ENCODE assay signal across 6 cellular contexts in the genomic region with DNA sequence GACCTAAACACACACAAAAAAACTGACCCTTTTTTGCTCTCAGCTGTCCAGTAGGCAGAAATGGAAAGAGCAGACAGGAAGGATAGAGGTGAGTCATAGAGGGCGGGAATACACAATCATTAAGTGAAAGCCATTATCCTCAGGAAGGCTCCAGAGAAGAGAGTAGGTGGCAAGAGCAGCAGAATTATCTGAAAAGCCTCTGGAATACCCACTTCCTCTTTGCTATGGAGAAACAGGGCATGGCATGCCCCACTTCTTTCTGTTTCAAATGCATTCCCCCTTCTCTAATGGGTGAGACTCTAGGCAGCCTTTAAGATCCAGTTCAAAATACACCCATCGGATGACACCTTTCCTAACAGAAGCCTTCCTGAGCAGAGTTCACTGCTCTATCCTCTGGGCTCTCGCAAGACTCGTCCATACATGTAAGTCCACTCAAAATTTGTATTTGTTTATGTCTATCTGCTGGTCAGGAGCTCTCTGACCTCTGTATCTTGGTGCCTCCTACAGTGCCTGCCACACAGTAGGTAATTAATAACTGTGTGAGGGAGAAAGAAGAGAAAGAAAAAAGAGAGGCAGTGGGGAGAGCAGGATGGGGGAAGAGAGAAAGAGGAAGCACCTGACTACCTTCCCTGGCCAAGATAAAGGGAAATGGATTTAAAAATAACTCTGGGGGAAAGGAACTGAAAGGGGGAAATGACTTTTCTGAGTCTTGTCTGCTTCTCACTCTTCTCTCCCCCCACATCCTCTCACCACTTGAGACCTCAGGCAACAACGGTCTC. TPM values are rescaled to one million over a fixed set of nuclear protein-coding genes. Genes with fewer than 3 reads are reported as not detected.
A peak's percentile ranks its signal among the peaks of the same experiment; 100 is the strongest.
DNase-seq lines count a peak whose midpoint lies in the region; ATAC-seq, FAIRE-seq and TF ChIP-seq lines count a peak whose summit lies in the region.

No MANE protein-coding gene starts in this region.

- ATAC-seq in GM19372 (IDR thresholded peaks at IDR 0.05; ENCODE audit: low read depth, unreplicated experiment) (peak; percentile 63), gastrocnemius medialis (no peak)

- H3K9me3 ChIP-seq in AG04450 (ENCODE audit: control insufficient read depth, insufficient read depth, low read length) (no peaks in the 10 kb centered on the region; the same call in 1 of the 2 replicates), gastrocnemius medialis (no peaks in the 10 kb centered on the region), sigmoid colon (no peaks in the 10 kb centered on the region)

- TF ChIP-seq POLR2A in gastrocnemius medialis (IDR thresholded peaks at IDR 0.05), result no peak
- TF ChIP-seq POLR2A in sigmoid colon (IDR thresholded peaks at IDR 0.05), result no peak

- CTCF ChIA-PET in AG04450 (lab: Charles Lee), result interaction anchor here (0.5 to 3.9 kb wide), 3 partner anchors 12 to 51 kb away, joined by 5 to 45 read pairs (median 11); no protein-coding TSS in a partner anchor

- H3K36me3 Mint-ChIP-seq in IgD-negative memory B cell, result no peaks in the 10 kb centered on the region

- TF ChIP-seq EP300 in sigmoid colon (IDR thresholded peaks at IDR 0.05), result no peak

- H3K4me3 ChIP-seq in AG04450 (ENCODE audit: low read depth, low read length), result no peak overlapping the region
- H3K4me3 ChIP-seq in bronchial epithelial cell (ENCODE audit: low read depth, low read length), result no peak overlapping the region
- H3K4me3 ChIP-seq in gastrocnemius medialis, result no peak overlapping the region
- H3K4me3 ChIP-seq in sigmoid colon, result no peak overlapping the region

- 40 to 59% methylated on average over 5 of the region's 5 CpGs for WGBS in sigmoid colon, 2 donors

- H3K36me3 ChIP-seq in bronchial epithelial cell (ENCODE audit: control insufficient read depth, insufficient read depth, low read length) (no peaks in the 10 kb centered on the region), gastrocnemius medialis (no peaks in the 10 kb centered on the region), sigmoid colon (no peaks in the 10 kb centered on the region)

- H3K27me3 ChIP-seq in AG04450 (ENCODE audit: control insufficient read depth, insufficient read depth, low read length) (no peaks in the 10 kb centered on the region), bronchial epithelial cell (ENCODE audit: control insufficient read depth, insufficient read depth, low read length) (no peaks in the 10 kb centered on the region), gastrocnemius medialis (no peaks in the 10 kb centered on the region), sigmoid colon (no peaks in the 10 kb centered on the region)

- peaks cover 21 to 33% of the 10 kb centered on the region in 2 donors for H3K4me1 ChIP-seq in gastrocnemius medialis
- no peaks in the 10 kb centered on the region for H3K4me1 ChIP-seq in sigmoid colon

- peak overlapping the region; percentile 68 to 91 (median 84) for H3K27ac Mint-ChIP-seq in IgD-negative memory B cell

- no peaks in the 10 kb centered on the region for H3K9me3 Mint-ChIP-seq in IgD-negative memory B cell

- no peak overlapping the region for H3K27ac ChIP-seq in AG04450 (ENCODE audit: low read depth, low read length)
- peak overlapping the region; percentile 2 to 46 (median 40) for H3K27ac ChIP-seq in gastrocnemius medialis
- peak overlapping the region in 1 of 4 donors; percentile 4 for H3K27ac ChIP-seq in sigmoid colon

- in situ Hi-C loops in gastrocnemius medialis (cut with MboI; ENCODE audit: low sequenced_read_pairs in 4 of 4), result no loop called here

- POLR2A ChIA-PET in AG04450 (lab: Yijun Ruan, JAX), result interaction anchor here (0.6 kb wide), 1 partner anchor 260 kb away, joined by 4 read pairs; no protein-coding TSS in a partner anchor

- FAIRE-seq in bronchial epithelial cell (lab: Jason Lieb, UNC), result no peak

- DNase-seq in AG04450 (ENCODE audit: low read depth, low spot score), result peak; percentile 16
- DNase-seq in bronchial epithelial cell (ENCODE audit: low read depth), result peak; percentile 70
- DNase-seq in gastrocnemius medialis, result no peak
- no peak for DNase-seq in sigmoid colon

- H3K4me3 Mint-ChIP-seq in IgD-negative memory B cell, result peak overlapping the region; percentile 41 to 91 (median 73)

- no peaks in the 10 kb centered on the region for H3K27me3 Mint-ChIP-seq in IgD-negative memory B cell

- peaks cover 20 to 36% (median 30%) of the 10 kb centered on the region in 3 donors for H3K4me1 Mint-ChIP-seq in IgD-negative memory B cell

- TF ChIP-seq CTCF in AG04450 (IDR thresholded peaks at IDR 0.05; ENCODE audit: low read depth, low read length) (no peak), bronchial epithelial cell (IDR thresholded peaks at IDR 0.05; ENCODE audit: insufficient read depth, low read length, severe bottlenecking) (no peak), gastrocnemius medialis (IDR thresholded peaks at IDR 0.05 in 4 of 5, conservative IDR thresholded peaks at IDR 0.05 in 1 of 5) (no peak), sigmoid colon (IDR thresholded peaks at IDR 0.05) (no peak)

- intact Hi-C loops in gastrocnemius medialis (cut with DNase I; ENCODE audit: low total_unique reads) (no loop called here), sigmoid colon (cut with DNase I) (no loop called here)

RNA-seq across cellular contexts. Expression of a gene that starts 8.5 kb away (rescaled TPM):
- polyA plus RNA-seq in AG04450 (2011; rRNA removed), result 0.06 and 0.09 TPM in 2 replicates
- 0.09 TPM in 2 replicates for polyA minus RNA-seq in AG04450 (2011; rRNA and poly(A)+ RNA removed)
- polyA plus RNA-seq in IgD-negative memory B cell, result 0.10 TPM
- total RNA-seq in bronchial epithelial cell, result not detected in 2 replicates
- total RNA-seq in gastrocnemius medialis, result 1 to 10 TPM; 1.9 to 4.7 (median 3.5) TPM
- total RNA-seq in sigmoid colon, result 1 to 10 TPM in 1 of 4 donors, under 1 TPM in 3; 0.33 to 1.4 (median 0.62) TPM
- polyA plus RNA-seq in sigmoid colon, result under 1 TPM; 0.23 to 0.60 (median 0.23) TPM

RNA-seq across cellular contexts. Expression of a gene that starts 14.1 kb away (rescaled TPM):
- 18.6 and 18.8 TPM in 2 replicates for polyA plus RNA-seq in AG04450 (2011; rRNA removed)
- 30.4 and 32.3 TPM in 2 replicates for polyA minus RNA-seq in AG04450 (2011; rRNA and poly(A)+ RNA removed)
- 17.8 TPM for polyA plus RNA-seq in IgD-negative memory B cell
- total RNA-seq in bronchial epithelial cell, result 9.7 and 10.2 TPM in 2 replicates
- total RNA-seq in gastrocnemius medialis, result 10 to 100 TPM in 2 of 4 donors, 1 to 10 TPM in 2; 7.2 to 25.7 (median 12.0) TPM
- 10 to 100 TPM; 12.7 to 42.7 (median 19.6) TPM for total RNA-seq in sigmoid colon
- 10 to 100 TPM; 19.2 to 43.7 (median 22.9) TPM for polyA plus RNA-seq in sigmoid colon

RNA-seq across cellular contexts. Expression of a gene that starts 27.2 kb away (rescaled TPM):
- polyA plus RNA-seq in AG04450 (2011; rRNA removed) (23.6 and 29.2 TPM in 2 replicates), IgD-negative memory B cell (50.8 TPM), sigmoid colon (10 to 100 TPM; 21.0 to 49.4 (median 29.8) TPM)
- 28.4 and 35.6 TPM in 2 replicates for polyA minus RNA-seq in AG04450 (2011; rRNA and poly(A)+ RNA removed)
- total RNA-seq in bronchial epithelial cell (15.0 and 15.4 TPM in 2 replicates), gastrocnemius medialis (10 to 100 TPM; 15.8 to 21.7 (median 20.5) TPM), sigmoid colon (10 to 100 TPM; 34.1 to 65.6 (median 50.7) TPM)

RNA-seq across cellular contexts. Expression of a gene that starts 27.6 kb away (rescaled TPM):
- polyA plus RNA-seq in AG04450 (2011; rRNA removed) (240 and 274 TPM in 2 replicates), IgD-negative memory B cell (143 TPM), sigmoid colon (100 to 1,000 TPM in 1 of 3 donors, 10 to 100 TPM in 2; 84.4 to 150 (median 99.7) TPM)
- 163 and 200 TPM in 2 replicates for polyA minus RNA-seq in AG04450 (2011; rRNA and poly(A)+ RNA removed)
- total RNA-seq in bronchial epithelial cell (25.3 and 56.1 TPM in 2 replicates), gastrocnemius medialis (100 to 1,000 TPM in 2 of 4 donors, 10 to 100 TPM in 2; 65.6 to 132 (median 94.2) TPM), sigmoid colon (100 to 1,000 TPM; 118 to 181 (median 146) TPM)

RNA-seq across cellular contexts. Expression of a gene that starts 33.8 kb away (rescaled TPM):
- polyA plus RNA-seq in AG04450 (2011; rRNA removed) (24.5 and 29.9 TPM in 2 replicates), IgD-negative memory B cell (63.7 TPM), sigmoid colon (10 to 100 TPM; 30.3 to 40.9 (median 32.4) TPM)
- polyA minus RNA-seq in AG04450 (2011; rRNA and poly(A)+ RNA removed), result 38.4 and 45.8 TPM in 2 replicates
- total RNA-seq in bronchial epithelial cell (19.3 and 24.7 TPM in 2 replicates), gastrocnemius medialis (10 to 100 TPM; 18.8 to 38.5 (median 21.7) TPM), sigmoid colon (10 to 100 TPM; 18.9 to 28.0 (median 22.8) TPM)

Comparison
In these comparisons a context has a peak if more than half of its experiments do, and no peak if none do; other contexts are left out.
1. DNase-seq: peak in AG04450 (single experiment) and bronchial epithelial cell (single experiment); none in gastrocnemius medialis (0 of 2) and sigmoid colon (single experiment).